8 cellular contexts compared by ENCODE assay signal in genomic region chr1:65147424-65148177, GRCh38. TPM values are rescaled to one million over a fixed set of nuclear protein-coding genes. Genes with fewer than 3 reads are reported as not detected.
DNase-seq lines count a peak whose midpoint lies in the region; ATAC-seq, FAIRE-seq and TF ChIP-seq lines count a peak whose summit lies in the region.

No MANE protein-coding gene starts in this region.

- H3K36me3 ChIP-seq in SU-DHL-6 (ENCODE audit: low read length) (no peaks in the 10 kb centered on the region; the same call in 1 of the 2 replicates), mammary epithelial cell (ENCODE audit: insufficient read depth, low read length) (no peaks in the 10 kb centered on the region), keratinocyte (ENCODE audit: control insufficient read depth in 2 of 2, extremely low read depth in 1 of 2, insufficient read depth in 2 of 2, low read length in 2 of 2) (peaks cover 0 to 3% of the 10 kb centered on the region in 2 experiments)

- CTCF ChIA-PET in mammary epithelial cell (lab: Charles Lee; ENCODE audit: low non-redundant PET), result no interaction called here

- no peaks in the 10 kb centered on the region for H3K9me2 ChIP-seq in SU-DHL-6 (replicated peaks; ENCODE audit: insufficient read depth, low read length)

- in situ Hi-C loops in mammary epithelial cell (cut with MboI; ENCODE audit: low sequenced_read_pairs in 2 of 2), result no loop called here

- H2AFZ ChIP-seq in SU-DHL-6 (ENCODE audit: low read depth, low read length, severe bottlenecking) (peak overlapping the region; percentile 70), mammary epithelial cell (ENCODE audit: low read depth, low read length) (peak overlapping the region; percentile 94), keratinocyte (ENCODE audit: control insufficient read depth, low read length) (peak overlapping the region; percentile 79)

- DNase-seq in EH (ENCODE audit: low read depth), result peak; percentile 29
- peak; percentile 66 for DNase-seq in mammary epithelial cell
- no peak for DNase-seq in keratinocyte (ENCODE audit: low read depth, low spot score)
- DNase-seq in stimulated activated CD4-positive, alpha-beta T cell treated with anti-CD3 and anti-CD28 coated beads, Interleukin-15, amount 100 ng/mL, for 48 hours (ENCODE audit: low read depth in 2 of 2), result peak; percentile 26 to 44
- no peak for DNase-seq in GM19240 (ENCODE audit: insufficient read length, low spot score)

- H3K4me2 ChIP-seq in SU-DHL-6 (ENCODE audit: low read depth, low read length, poor library complexity, severe bottlenecking), result peak overlapping the region; percentile 58
- peak overlapping the region; percentile 98 for H3K4me2 ChIP-seq in mammary epithelial cell (ENCODE audit: insufficient read depth, low read depth, low read length)
- H3K4me2 ChIP-seq in keratinocyte (ENCODE audit: control insufficient read depth, extremely low read depth, insufficient read depth, low read depth, low read length), result peak overlapping the region; percentile 63

- H3K9me3 ChIP-seq in SU-DHL-6 (ENCODE audit: insufficient read depth, low read length) (no peaks in the 10 kb centered on the region), mammary epithelial cell (replicated peaks; ENCODE audit: insufficient read depth, low read length) (no peaks in the 10 kb centered on the region), keratinocyte (ENCODE audit: control insufficient read depth, low read depth, low read length) (no peaks in the 10 kb centered on the region)

- H3K4me1 ChIP-seq in mammary epithelial cell (ENCODE audit: insufficient read depth, low read length) (peaks cover 11% of the 10 kb centered on the region), keratinocyte (ENCODE audit: control insufficient read depth, extremely low read depth, insufficient read depth, low read length) (peaks cover 15% of the 10 kb centered on the region)

- 0 out of 2 replicates have a peak, but pooled peaks cover 4% of the 10 kb centered on the region for H3F3A ChIP-seq in SU-DHL-6 (ENCODE audit: insufficient read depth)

- H3K27me3 ChIP-seq in SU-DHL-6 (ENCODE audit: low read length), result no peaks in the 10 kb centered on the region
- no peaks in the 10 kb centered on the region for H3K27me3 ChIP-seq in mammary epithelial cell (ENCODE audit: insufficient read depth, low read length)
- H3K27me3 ChIP-seq in keratinocyte (ENCODE audit: control insufficient read depth, extremely low read depth, insufficient read depth, low read length), result no peaks in the 10 kb centered on the region

- H3K9ac ChIP-seq in SU-DHL-6 (ENCODE audit: low read length) (peak overlapping the region; percentile 46; the same call in 1 of the 2 replicates), mammary epithelial cell (ENCODE audit: insufficient read depth, low read length) (peak overlapping the region; percentile 43), keratinocyte (ENCODE audit: control insufficient read depth, extremely low read depth, insufficient read depth, low read length) (peak overlapping the region; percentile 78)

- peak overlapping the region; percentile 52 for H3K4me3 ChIP-seq in SU-DHL-6 (ENCODE audit: insufficient read depth, low read length, poor library complexity, severe bottlenecking)
- H3K4me3 ChIP-seq in mammary epithelial cell (replicated peaks in 1 of 3; ENCODE audit: insufficient read depth in 1 of 3, low read depth in 2 of 3, low read length in 3 of 3), result peak overlapping the region; percentile 63 to 94 (median 94)
- H3K4me3 ChIP-seq in keratinocyte (ENCODE audit: control insufficient read depth in 2 of 3, extremely low read depth in 1 of 3, insufficient read depth in 2 of 3, low read depth in 1 of 3, low read length in 3 of 3), result peak overlapping the region; percentile 80 to 85 (median 85)

- dilution Hi-C loops in mammary epithelial cell (cut with HindIII; ENCODE audit: low sequenced_read_pairs), result no loop called here
- dilution Hi-C loops in keratinocyte (cut with MboI; ENCODE audit: extremely low pct_ligation_motif_present, low sequenced_read_pairs), result no loop called here

- no peak for TF ChIP-seq CTCF in SU-DHL-6 (IDR thresholded peaks at IDR 0.05; ENCODE audit: insufficient read depth, low read length, poor library complexity, severe bottlenecking)
- TF ChIP-seq CTCF in mammary epithelial cell (conservative IDR thresholded peaks at IDR 0.05 in 1 of 2, IDR thresholded peaks at IDR 0.05 in 1 of 2; ENCODE audit: extremely low read depth in 1 of 2, insufficient read depth in 1 of 2, low read depth in 1 of 2, low read length in 2 of 2), result no peak
- no peak for TF ChIP-seq CTCF in keratinocyte (optimal IDR thresholded peaks at IDR 0.05 in 1 of 3, IDR thresholded peaks at IDR 0.05 in 1 of 3, conservative IDR thresholded peaks at IDR 0.05 in 1 of 3; ENCODE audit: extremely low read depth in 1 of 3, insufficient read depth in 2 of 3, low read length in 3 of 3)

- 17% methylated on average over 6 of the region's 88 CpGs for WGBS in mammary epithelial cell (ENCODE audit: low coverage, missing lambda C conversion rate)

- ATAC-seq in GM21367 (IDR thresholded peaks at IDR 0.05; ENCODE audit: unreplicated experiment) (peak; percentile 57), HG03565 (IDR thresholded peaks at IDR 0.05; ENCODE audit: unreplicated experiment) (peak; percentile 55)

- FAIRE-seq in keratinocyte (lab: Jason Lieb, UNC), result no peak

- H3K79me2 ChIP-seq in SU-DHL-6 (ENCODE audit: insufficient read depth, low read length) (no peaks in the 10 kb centered on the region), mammary epithelial cell (ENCODE audit: insufficient read depth, low read length) (peaks cover 56% of the 10 kb centered on the region), keratinocyte (ENCODE audit: control insufficient read depth, insufficient read depth, low read length) (peaks cover 18% of the 10 kb centered on the region)

- intact Hi-C loops in mammary epithelial cell (cut with micrococcal nuclease), result loop anchor here (2.0 to 5.0 kb wide), 3 partner anchors 29 to 540 kb away; no protein-coding TSS in a partner anchor

- no TSS peak for BruUV-seq in mammary epithelial cell (replicated peaks; lab: Mats Ljungman, UMichigan)

- no peaks in the 10 kb centered on the region for H3K9me1 ChIP-seq in keratinocyte (ENCODE audit: control insufficient read depth, extremely low read depth, insufficient read depth, low read length)

- H3K27ac ChIP-seq in SU-DHL-6 (ENCODE audit: low read depth, low read length) (no peak overlapping the region), mammary epithelial cell (ENCODE audit: insufficient read depth, low read depth, low read length) (peak overlapping the region; percentile 44), keratinocyte (ENCODE audit: control insufficient read depth, insufficient read depth, low read length) (peak overlapping the region; percentile 52)

- H4K20me1 ChIP-seq in SU-DHL-6 (ENCODE audit: low read depth, low read length) (no peaks in the 10 kb centered on the region), mammary epithelial cell (ENCODE audit: insufficient read depth, low read length) (no peaks in the 10 kb centered on the region), keratinocyte (ENCODE audit: control insufficient read depth, extremely low read depth, insufficient read depth, low read length) (no peaks in the 10 kb centered on the region)

RNA-seq across cellular contexts. Expression of gene AK4, which starts 0.4 kb away (rescaled TPM):
- 10 to 100 TPM; 83.0 to 95.0 TPM for total RNA-seq in mammary epithelial cell
- 104 TPM for polyA plus RNA-seq in mammary epithelial cell
- polyA minus RNA-seq in mammary epithelial cell, result 227 TPM
- polyA plus RNA-seq in keratinocyte, result 70.8 to 90.0 TPM (median 77.8 TPM) in 3 replicates
- polyA plus RNA-seq in keratinocyte (2011; ENCODE audit: low read depth), result 21.7 TPM
- polyA plus RNA-seq in keratinocyte (2011; cell fraction: cytosol; rRNA removed), result 66.6 and 130 TPM in 2 replicates
- 43.4 and 55.0 TPM in 2 replicates for polyA plus RNA-seq in keratinocyte (2011; cell fraction: nucleus; rRNA removed)
- 28.9 and 40.6 TPM in 2 replicates for polyA plus RNA-seq in keratinocyte (2012; ENCODE audit: low replicate concordance)
- 50.2 to 116 TPM (median 97.8 TPM) in 3 replicates for polyA minus RNA-seq in keratinocyte
- polyA minus RNA-seq in keratinocyte (2011; cell fraction: cytosol; rRNA and poly(A)+ RNA removed), result 42.0 TPM
- 30.5 and 69.2 TPM in 2 replicates for polyA minus RNA-seq in keratinocyte (2011; cell fraction: nucleus; rRNA and poly(A)+ RNA removed)

Comparison
In these comparisons a context has a peak if more than half of its experiments do, and no peak if none do; other contexts are left out.
1. DNase-seq: peak in EH (single experiment), mammary epithelial cell (single experiment) and stimulated activated CD4-positive, alpha-beta T cell treated with anti-CD3 and anti-CD28 coated beads, Interleukin-15, amount 100 ng/mL, for 48 hours (2 of 2); none in keratinocyte (single experiment) and GM19240 (single experiment).
2. Peak in every context shown above with its lines, with median percentiles within 50 percentile points of each other: H2AFZ ChIP-seq, H3K4me2 ChIP-seq, H3K4me3 ChIP-seq and H3K9ac ChIP-seq.